Comparison of ENCODE assay signal across 24 cellular contexts in genomic region chr6:113315879-113316278, GRCh38.
A peak's percentile ranks its signal among the peaks of the same experiment; 100 is the strongest.
DNase-seq lines count a peak whose midpoint lies in the region; FAIRE-seq and TF ChIP-seq lines count a peak whose summit lies in the region.
"Had no signal": no experiment of that assay in that cellular context is flagged by ENCODE, and none has a peak within 500 bp of the region (broad histone marks: within the 10 kb centered on the region; RNA-seq: fewer than 3 reads in every experiment).

No MANE protein-coding gene starts in this region.

- no peak overlapping the region for H3K4me3 ChIP-seq in keratinocyte (ENCODE audit: control insufficient read depth in 2 of 3, extremely low read depth in 1 of 3, insufficient read depth in 2 of 3, low read depth in 1 of 3, low read length in 3 of 3)
- H3K4me3 ChIP-seq in subcutaneous abdominal adipose tissue (ENCODE audit: low read depth in 1 of 5, low read length in 5 of 5): no peak overlapping the region
- H3K4me3 ChIP-seq: upper lobe of left lung had no signal

- TF ChIP-seq CTCF in keratinocyte (optimal IDR thresholded peaks at IDR 0.05 in 1 of 3, IDR thresholded peaks at IDR 0.05 in 1 of 3, conservative IDR thresholded peaks at IDR 0.05 in 1 of 3; ENCODE audit: extremely low read depth in 1 of 3, insufficient read depth in 2 of 3, low read length in 3 of 3) (no peak), GM13977 (IDR thresholded peaks at IDR 0.05; ENCODE audit: extremely low read depth, insufficient read depth, missing control alignments) (no peak)

- H3K27me3 ChIP-seq in keratinocyte (ENCODE audit: control insufficient read depth, extremely low read depth, insufficient read depth, low read length): no peaks in the 10 kb centered on the region
- H3K27me3 ChIP-seq in subcutaneous abdominal adipose tissue (ENCODE audit: control insufficient read depth in 5 of 5, insufficient read depth in 4 of 5, low read length in 5 of 5): no peaks in the 10 kb centered on the region
- H3K27me3 ChIP-seq: upper lobe of left lung had no signal

- no peaks in the 10 kb centered on the region for H3K79me2 ChIP-seq in keratinocyte (ENCODE audit: control insufficient read depth, insufficient read depth, low read length)

- peak overlapping the region; percentile 81 for H2AFZ ChIP-seq in keratinocyte (ENCODE audit: control insufficient read depth, low read length)

- in situ Hi-C loops in GM13977 (cut with MboI; ENCODE audit: low pct_unique_long_range_greater_than_20kb, low sequenced_read_pairs, unreplicated experiment): no loop called here

- dilution Hi-C loops in keratinocyte (cut with MboI; ENCODE audit: extremely low pct_ligation_motif_present, low sequenced_read_pairs): no loop called here

- no peaks in the 10 kb centered on the region for H4K20me1 ChIP-seq in keratinocyte (ENCODE audit: control insufficient read depth, extremely low read depth, insufficient read depth, low read length)

- H3K4me1 ChIP-seq in keratinocyte (ENCODE audit: control insufficient read depth, extremely low read depth, insufficient read depth, low read length): peaks cover 9% of the 10 kb centered on the region
- peaks cover 0 to 16% (median 7%) of the 10 kb centered on the region in 5 donors for H3K4me1 ChIP-seq in subcutaneous abdominal adipose tissue (ENCODE audit: control insufficient read depth in 5 of 5, insufficient read depth in 5 of 5, low read length in 5 of 5)
- H3K4me1 ChIP-seq: upper lobe of left lung had no signal

- H3K9me1 ChIP-seq in keratinocyte (ENCODE audit: control insufficient read depth, extremely low read depth, insufficient read depth, low read length): no peaks in the 10 kb centered on the region

- FAIRE-seq in keratinocyte (lab: Jason Lieb, UNC): no peak
- FAIRE-seq: GM12891, HepG2 had no signal

- peak overlapping the region; percentile 38 for H3K4me2 ChIP-seq in keratinocyte (ENCODE audit: control insufficient read depth, extremely low read depth, insufficient read depth, low read depth, low read length)

- no peaks in the 10 kb centered on the region for H3K36me3 ChIP-seq in keratinocyte (ENCODE audit: control insufficient read depth in 2 of 2, extremely low read depth in 1 of 2, insufficient read depth in 2 of 2, low read length in 2 of 2)
- no peaks in the 10 kb centered on the region for H3K36me3 ChIP-seq in subcutaneous abdominal adipose tissue (ENCODE audit: control insufficient read depth in 5 of 5, insufficient read depth in 5 of 5, low read length in 5 of 5)
- H3K36me3 ChIP-seq: upper lobe of left lung, WERI-Rb-1 had no signal

- DNase-seq in astrocyte of the hippocampus (ENCODE audit: low read depth, low spot score): peak; percentile 16
- DNase-seq in fibroblast of gingiva (ENCODE audit: low read depth): peak; percentile 76
- DNase-seq in keratinocyte (ENCODE audit: low read depth, low spot score): no peak
- no peak for DNase-seq in GM13977 (ENCODE audit: low spot score)
- DNase-seq in COLO829 (ENCODE audit: low spot score): no peak
- no peak for DNase-seq in pons (ENCODE audit: low spot score)
- DNase-seq: activated CD4-positive, alpha-beta T cell treated with anti-CD3 and anti-CD28 coated beads for 48 hours; activated naive CD8-positive, alpha-beta T cell treated with anti-CD3 and anti-CD28 coated beads, Interleukin-2, amount 50 U/mL, for 24 hours; activated T-cell treated with anti-CD3 and anti-CD28 coated beads, Interleukin-2, amount 50 U/mL, for 24 hours; effector CD4-positive, alpha-beta T cell; Kasumi-1; MV-4-11; naive B cell; NCI-H187; NCI-H524 treated with DMSO at 0.1 percent for 48 hours; SIG-M5; stimulated activated CD4-positive, alpha-beta T cell treated with anti-CD3 and anti-CD28 coated beads, Interleukin-2, amount 100 ng/mL, for 48 hours; T-helper 9 cell; upper lobe of left lung; WERI-Rb-1 had no signal

- H3K9me3 ChIP-seq in keratinocyte (ENCODE audit: control insufficient read depth, low read depth, low read length) (no peaks in the 10 kb centered on the region), subcutaneous abdominal adipose tissue (ENCODE audit: control insufficient read depth in 5 of 5, low read length in 5 of 5) (no peaks in the 10 kb centered on the region)
- H3K9me3 ChIP-seq: upper lobe of left lung had no signal

- H3K9ac ChIP-seq in keratinocyte (ENCODE audit: control insufficient read depth, extremely low read depth, insufficient read depth, low read length): no peak overlapping the region
- H3K9ac ChIP-seq in subcutaneous abdominal adipose tissue (ENCODE audit: low read length in 5 of 5): no peak overlapping the region

- H3K27ac ChIP-seq in keratinocyte (ENCODE audit: control insufficient read depth, insufficient read depth, low read length): no peak overlapping the region
- peak overlapping the region; percentile 52 for H3K27ac ChIP-seq in subcutaneous abdominal adipose tissue (ENCODE audit: low read depth, low read length)
- H3K27ac ChIP-seq: epithelial cell of prostate, upper lobe of left lung, WERI-Rb-1 had no signal

Comparison
In these comparisons a context has a peak if more than half of its experiments do, and no peak if none do; other contexts are left out.
1. DNase-seq: peak in astrocyte of the hippocampus (single experiment) and fibroblast of gingiva (single experiment); none in keratinocyte (single experiment), GM13977 (single experiment), COLO829 (single experiment) and pons (single experiment).